Comparison of ENCODE assay signal across 14 cellular contexts in genomic region chr15:74050835-74051234, GRCh38. TPM values are rescaled to one million over a fixed set of nuclear protein-coding genes. Genes with fewer than 3 reads are reported as not detected.
DNase-seq lines count a peak whose midpoint lies in the region; ATAC-seq, FAIRE-seq and TF ChIP-seq lines count a peak whose summit lies in the region.
"Had no signal": no experiment of that assay in that cellular context is flagged by ENCODE, and none has a peak within 500 bp of the region (broad histone marks: within the 10 kb centered on the region; RNA-seq: fewer than 3 reads in every experiment).

No MANE protein-coding gene starts in this region.

- no peak for FAIRE-seq in small intestine (lab: Jason Lieb, UNC)

- no peaks in the 10 kb centered on the region for H3K36me3 ChIP-seq in body of pancreas (replicated peaks in 1 of 2; ENCODE audit: insufficient read depth in 1 of 2, low read depth in 2 of 2)
- H3K36me3 ChIP-seq in right lobe of liver, result no peaks in the 10 kb centered on the region
- H3K36me3 ChIP-seq in small intestine (ENCODE audit: control insufficient read depth in 2 of 2, insufficient read depth in 2 of 2, low read length in 2 of 2), result no peaks in the 10 kb centered on the region
- H3K36me3 ChIP-seq in SJCRH30, result no peaks in the 10 kb centered on the region

- TF ChIP-seq POLR2A in body of pancreas (IDR thresholded peaks at IDR 0.05) (no peak), right lobe of liver (IDR thresholded peaks at IDR 0.05) (no peak)

- peak overlapping the region in 4 of 7 donors; percentile 12 to 71 (median 27) for H3K27ac Mint-ChIP-seq in CD14-positive monocyte

- peak overlapping the region in 3 of 4 donors; percentile 34 to 73 (median 35) for H3K27ac ChIP-seq in body of pancreas
- H3K27ac ChIP-seq in right lobe of liver, result peak overlapping the region in 2 of 3 donors; percentile 41 to 47
- H3K27ac ChIP-seq in small intestine (ENCODE audit: low read depth in 1 of 2, low read length in 1 of 2), result peak overlapping the region; percentile 2 to 86
- no peak overlapping the region for H3K27ac ChIP-seq in SJCRH30

- WGBS in body of pancreas, 2 donors, result 68 to 76% methylated on average over 6 of the region's 6 CpGs
- 65% methylated on average over 4 of the region's 6 CpGs for WGBS in right lobe of liver (ENCODE audit: insufficient coverage, low coverage, low lambda C conversion rate, missing lambda C conversion rate)
- WGBS in small intestine, 3 donors, result 67 to 82% (median 76%) methylated on average over 6 of the region's 6 CpGs

- H3K9me3 ChIP-seq in body of pancreas (no peaks in the 10 kb centered on the region), right lobe of liver (no peaks in the 10 kb centered on the region), small intestine (ENCODE audit: control insufficient read depth, low read depth) (no peaks in the 10 kb centered on the region), SJCRH30 (replicated peaks) (no peaks in the 10 kb centered on the region)

- H3K27me3 ChIP-seq in body of pancreas (no peaks in the 10 kb centered on the region), right lobe of liver (no peaks in the 10 kb centered on the region), small intestine (ENCODE audit: control insufficient read depth in 2 of 2, insufficient read depth in 2 of 2, low read length in 2 of 2) (no peaks in the 10 kb centered on the region), SJCRH30 (0 out of 2 replicates have a peak, but pooled peaks cover 4% of the 10 kb centered on the region)

- H3K9me3 Mint-ChIP-seq in CD14-positive monocyte, result no peaks in the 10 kb centered on the region

- H3K4me3 ChIP-seq in body of pancreas, result no peak overlapping the region
- H3K4me3 ChIP-seq in right lobe of liver, result no peak overlapping the region
- no peak overlapping the region for H3K4me3 ChIP-seq in small intestine (ENCODE audit: low read depth in 1 of 2, low read length in 2 of 2)
- no peak overlapping the region for H3K4me3 ChIP-seq in SJCRH30

- peak overlapping the region in 1 of 2 donors; percentile 55 for H3K4me3 Mint-ChIP-seq in CD14-positive monocyte

- no peak for DNase-seq in CD14-positive monocyte (ENCODE audit: low spot score)
- peak in 1 of 4 donors; percentile 8 for DNase-seq in body of pancreas
- DNase-seq in right lobe of liver, result no peak
- DNase-seq in small intestine, result no peak
- no peak for DNase-seq in NAMALWA (ENCODE audit: low spot score)
- no peak for DNase-seq in activated CD4-positive, alpha-beta T cell treated with anti-CD3 and anti-CD28 coated beads for 48 hours
- no peak for DNase-seq in SJCRH30
- DNase-seq: effector CD4-positive, alpha-beta T cell; H7; NCI-H2029 treated with DMSO at 0.1 percent for 48 hours; occipital lobe had no signal

- peaks cover 18% of the 10 kb centered on the region for H3K4me1 ChIP-seq in body of pancreas
- H3K4me1 ChIP-seq in right lobe of liver, result peaks cover 0 to 10% (median 1%) of the 10 kb centered on the region in 4 donors
- peaks cover 0 to 2% of the 10 kb centered on the region in 2 donors for H3K4me1 ChIP-seq in small intestine (ENCODE audit: control insufficient read depth in 2 of 2, insufficient read depth in 1 of 2, low read depth in 1 of 2, low read length in 1 of 2)
- peaks cover 4% of the 10 kb centered on the region; the same call in 1 of the 2 replicates for H3K4me1 ChIP-seq in SJCRH30

- TF ChIP-seq CTCF in CD14-positive monocyte (IDR thresholded peaks at IDR 0.05), result no peak
- TF ChIP-seq CTCF in body of pancreas (IDR thresholded peaks at IDR 0.05), result no peak
- no peak for TF ChIP-seq CTCF in right lobe of liver (IDR thresholded peaks at IDR 0.05)

- no peaks in the 10 kb centered on the region for H3K36me3 Mint-ChIP-seq in CD14-positive monocyte

- H3K27me3 Mint-ChIP-seq in CD14-positive monocyte (ENCODE audit: low read depth in 3 of 3), result peaks cover 0 to 7% (median 3%) of the 10 kb centered on the region in 3 donors

- peaks cover 34% of the 10 kb centered on the region for H3K4me1 Mint-ChIP-seq in CD14-positive monocyte

- ATAC-seq in body of pancreas (no peak), right lobe of liver (peak in 1 of 4 donors; percentile 14), HG03135 (IDR thresholded peaks at IDR 0.05; ENCODE audit: unreplicated experiment) (no peak)
- ATAC-seq: Panc1 had no signal

- intact Hi-C loops in CD14-positive monocyte (cut with micrococcal nuclease), result no loop called here
- intact Hi-C loops in body of pancreas (cut with DNase I), result no loop called here
- intact Hi-C loops in right lobe of liver (cut with DNase I), result no loop called here

RNA-seq across cellular contexts. Expression of gene GOLGA6A, which starts 31.5 kb away (rescaled TPM):
- polyA plus RNA-seq in CD14-positive monocyte (not detected), small intestine (under 1 TPM in 1 of 3 donors, not detected in 2; 0.01 TPM)
- total RNA-seq in body of pancreas (not detected), right lobe of liver (1 to 10 TPM in 2 of 6 experiments, under 1 TPM in 4; 0.35 to 1.6 (median 0.72) TPM)
- total RNA-seq in SJCRH30 (2014; rRNA removed; shearing (Covaris generic)), result not detected in 2 replicates
- total RNA-seq: occipital lobe had no signal
- polyA plus RNA-seq: BJ had no signal

RNA-seq across cellular contexts. Expression of gene PML, which starts 56.3 kb away (rescaled TPM):
- polyA plus RNA-seq in CD14-positive monocyte (10 to 100 TPM; 13.1 to 20.6 TPM), small intestine (10 to 100 TPM; 16.5 to 31.1 (median 28.3) TPM)
- total RNA-seq in body of pancreas (10 to 100 TPM; 27.8 to 38.2 TPM), right lobe of liver (10 to 100 TPM; 10.8 to 36.1 (median 16.7) TPM)
- 9.8 and 11.7 TPM in 2 replicates for total RNA-seq in SJCRH30 (2014; rRNA removed; shearing (Covaris generic))

RNA-seq across cellular contexts. Expression of gene STOML1, which starts 58.7 kb away (rescaled TPM):
- polyA plus RNA-seq in CD14-positive monocyte (1 to 10 TPM; 3.8 to 4.7 TPM), small intestine (10 to 100 TPM in 1 of 3 donors, 1 to 10 TPM in 2; 7.8 to 22.1 (median 8.9) TPM)
- total RNA-seq in body of pancreas (10 to 100 TPM in 1 of 2 donors, 1 to 10 TPM in 1; 6.0 to 10.2 TPM), right lobe of liver (10 to 100 TPM in 1 of 6 experiments, 1 to 10 TPM in 5; 7.2 to 12.7 (median 8.3) TPM)
- total RNA-seq in SJCRH30 (2014; rRNA removed; shearing (Covaris generic)), result 3.0 and 5.1 TPM in 2 replicates
